9 cellular contexts compared by ENCODE assay signal in the genomic region with DNA sequence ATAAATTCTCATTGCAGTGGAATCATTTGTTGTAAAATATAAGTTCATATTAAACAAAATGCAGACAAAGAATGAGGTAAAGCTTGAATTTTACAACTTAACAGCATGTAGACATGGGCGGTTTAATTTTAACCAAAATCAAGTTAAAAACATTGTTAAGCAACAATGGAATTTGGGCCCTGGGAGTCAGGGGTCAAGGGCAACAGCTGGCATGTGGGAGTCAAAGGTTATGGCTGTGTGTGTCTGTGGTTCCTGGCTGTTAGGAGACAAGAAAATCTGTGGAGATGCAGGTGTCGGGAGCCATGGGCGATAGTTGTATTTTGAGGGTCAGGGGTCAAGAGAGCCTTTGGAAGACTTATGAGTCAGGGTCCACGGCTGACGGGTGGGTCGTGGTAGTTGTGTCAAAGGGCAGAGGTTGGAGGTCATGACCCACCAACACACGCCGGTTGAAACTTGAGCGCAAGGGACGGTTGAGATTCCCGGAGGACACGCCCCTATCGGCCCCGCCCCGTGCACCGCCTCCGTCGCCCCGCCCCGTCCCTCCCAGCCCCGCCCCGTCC. TPM values are rescaled to one million over a fixed set of nuclear protein-coding genes. Genes with fewer than 3 reads are reported as not detected.
DNase-seq lines count a peak whose midpoint lies in the region; ATAC-seq and TF ChIP-seq lines count a peak whose summit lies in the region.
"Had no signal": no experiment of that assay in that cellular context is flagged by ENCODE, and none has a peak within 500 bp of the region (broad histone marks: within the 10 kb centered on the region; RNA-seq: fewer than 3 reads in every experiment).

No MANE protein-coding gene starts in this region.

- peaks cover 0 to 20% of the 10 kb centered on the region in 2 donors for H3K9me3 ChIP-seq in right atrium auricular region

- peaks cover 22% of the 10 kb centered on the region for H3K9me3 Mint-ChIP-seq in GM23338
- H3K9me3 Mint-ChIP-seq in activated T-helper 2 cell treated with anti-CD3 and anti-CD28 coated beads, Interferon-gamma antibody, Interleukin-2, Interleukin-4, amounts not matched to agents 10 μg/mL and 5 μg/mL and 100 μg/mL, durations not matched to agents 14 hours and 24 hours and 36 hours, result peaks cover 27% of the 10 kb centered on the region
- peaks cover 27% of the 10 kb centered on the region for H3K9me3 Mint-ChIP-seq in activated CD4-positive, alpha-beta memory T cell treated with anti-CD3 and anti-CD28 coated beads, Interleukin-2, amount 10 ng/mL, durations not matched to agents 7 days and 5 days

- H3K79me2 ChIP-seq in GM23338 (replicated peaks; ENCODE audit: insufficient read depth), result peaks cover 38% of the 10 kb centered on the region

- H3K36me3 Mint-ChIP-seq in GM23338 (ENCODE audit: low read depth), result peaks cover 14% of the 10 kb centered on the region
- peaks cover 12% of the 10 kb centered on the region for H3K36me3 Mint-ChIP-seq in activated T-helper 2 cell treated with anti-CD3 and anti-CD28 coated beads, Interferon-gamma antibody, Interleukin-2, Interleukin-4, amounts not matched to agents 10 μg/mL and 5 μg/mL and 100 μg/mL, durations not matched to agents 14 hours and 24 hours and 36 hours (ENCODE audit: low read depth)
- H3K36me3 Mint-ChIP-seq in activated CD4-positive, alpha-beta memory T cell treated with anti-CD3 and anti-CD28 coated beads, Interleukin-2, amount 10 ng/mL, durations not matched to agents 7 days and 5 days (ENCODE audit: low read depth), result peaks cover 18% of the 10 kb centered on the region

- H3K4me1 Mint-ChIP-seq in GM23338, result peaks cover 26% of the 10 kb centered on the region
- peaks cover 3% of the 10 kb centered on the region for H3K4me1 Mint-ChIP-seq in activated T-helper 2 cell treated with anti-CD3 and anti-CD28 coated beads, Interferon-gamma antibody, Interleukin-2, Interleukin-4, amounts not matched to agents 10 μg/mL and 5 μg/mL and 100 μg/mL, durations not matched to agents 14 hours and 24 hours and 36 hours (ENCODE audit: low read depth)
- H3K4me1 Mint-ChIP-seq in activated CD4-positive, alpha-beta memory T cell treated with anti-CD3 and anti-CD28 coated beads, Interleukin-2, amount 10 ng/mL, durations not matched to agents 7 days and 5 days, result peaks cover 1% of the 10 kb centered on the region

- POLR2A ChIA-PET in activated CD4-positive, alpha-beta memory T cell treated with anti-CD3 and anti-CD28 coated beads, Interleukin-2, amount 10 ng/mL, durations not matched to agents 7 days and 5 days (lab: Charles Lee), result no interaction called here

- TF ChIP-seq CTCF in GM23338 (conservative IDR thresholded peaks at IDR 0.05; ENCODE audit: low read depth in 2 of 2), result no peak
- TF ChIP-seq CTCF in right atrium auricular region (IDR thresholded peaks at IDR 0.05), result no peak
- TF ChIP-seq CTCF in retinal pigment epithelial cell (conservative IDR thresholded peaks at IDR 0.05; ENCODE audit: low read depth, low read length), result no peak

- H3K4me2 ChIP-seq in GM23338, result no peak overlapping the region

- no peaks in the 10 kb centered on the region for H3K9me2 ChIP-seq in GM23338 (ENCODE audit: insufficient read depth)

- peaks cover 18% of the 10 kb centered on the region; the same call in 1 of the 2 replicates for H4K20me1 ChIP-seq in GM23338 (replicated peaks; ENCODE audit: insufficient read depth)

- ATAC-seq in GM23338 (no peak), HG03139 (IDR thresholded peaks at IDR 0.05; ENCODE audit: unreplicated experiment) (no peak)

- H3K4me3 ChIP-seq in GM23338 (no peak overlapping the region; the same call in 1 of the 2 replicates), right atrium auricular region (peak overlapping the region; percentile 42 to 62), retinal pigment epithelial cell (ENCODE audit: low read length) (peak overlapping the region; percentile 28)

- H3K36me3 ChIP-seq in GM23338 (ENCODE audit: insufficient read depth) (no peaks in the 10 kb centered on the region; the same call in 1 of the 2 replicates), right atrium auricular region (no peaks in the 10 kb centered on the region)

- H3K27ac Mint-ChIP-seq in GM23338, result peak overlapping the region; percentile 68
- H3K27ac Mint-ChIP-seq in activated T-helper 2 cell treated with anti-CD3 and anti-CD28 coated beads, Interferon-gamma antibody, Interleukin-2, Interleukin-4, amounts not matched to agents 10 μg/mL and 5 μg/mL and 100 μg/mL, durations not matched to agents 14 hours and 24 hours and 36 hours, result no peak overlapping the region
- no peak overlapping the region for H3K27ac Mint-ChIP-seq in activated CD4-positive, alpha-beta memory T cell treated with anti-CD3 and anti-CD28 coated beads, Interleukin-2, amount 10 ng/mL, durations not matched to agents 7 days and 5 days

- H3K27me3 Mint-ChIP-seq in GM23338 (ENCODE audit: insufficient read depth, low read depth, poor library complexity), result peaks cover 10% of the 10 kb centered on the region
- H3K27me3 Mint-ChIP-seq in activated T-helper 2 cell treated with anti-CD3 and anti-CD28 coated beads, Interferon-gamma antibody, Interleukin-2, Interleukin-4, amounts not matched to agents 10 μg/mL and 5 μg/mL and 100 μg/mL, durations not matched to agents 14 hours and 24 hours and 36 hours (ENCODE audit: low read depth), result peaks cover 28% of the 10 kb centered on the region
- peaks cover 24% of the 10 kb centered on the region for H3K27me3 Mint-ChIP-seq in activated CD4-positive, alpha-beta memory T cell treated with anti-CD3 and anti-CD28 coated beads, Interleukin-2, amount 10 ng/mL, durations not matched to agents 7 days and 5 days

- CTCF ChIA-PET in activated CD4-positive, alpha-beta memory T cell treated with anti-CD3 and anti-CD28 coated beads, Interleukin-2, amount 10 ng/mL, durations not matched to agents 7 days and 5 days (lab: Charles Lee), result no interaction called here

- H3K27ac ChIP-seq in GM23338 (ENCODE audit: low read depth), result no peak overlapping the region
- peak overlapping the region in 1 of 2 donors; percentile 31 for H3K27ac ChIP-seq in right atrium auricular region

- H3F3A ChIP-seq in GM23338 (replicated peaks; ENCODE audit: low read depth), result peaks cover 5% of the 10 kb centered on the region; the same call in 1 of the 2 replicates

- peaks cover 22% of the 10 kb centered on the region for H3K4me1 ChIP-seq in GM23338 (ENCODE audit: insufficient read depth)
- peaks cover 0 to 12% of the 10 kb centered on the region in 2 donors for H3K4me1 ChIP-seq in right atrium auricular region

- H3K4me3 Mint-ChIP-seq in GM23338, result peak overlapping the region; percentile 75
- H3K4me3 Mint-ChIP-seq in activated T-helper 2 cell treated with anti-CD3 and anti-CD28 coated beads, Interferon-gamma antibody, Interleukin-2, Interleukin-4, amounts not matched to agents 10 μg/mL and 5 μg/mL and 100 μg/mL, durations not matched to agents 14 hours and 24 hours and 36 hours (ENCODE audit: low read depth), result peak overlapping the region; percentile 5
- H3K4me3 Mint-ChIP-seq in activated CD4-positive, alpha-beta memory T cell treated with anti-CD3 and anti-CD28 coated beads, Interleukin-2, amount 10 ng/mL, durations not matched to agents 7 days and 5 days, result no peak overlapping the region

- intact Hi-C loops in activated T-helper 2 cell treated with anti-CD3 and anti-CD28 coated beads, Interferon-gamma antibody, Interleukin-2, Interleukin-4, amounts not matched to agents 10 μg/mL and 5 μg/mL and 100 μg/mL, durations not matched to agents 14 hours and 24 hours and 36 hours (cut with micrococcal nuclease), result no loop called here

- H3K27me3 ChIP-seq in GM23338 (ENCODE audit: insufficient read depth) (peaks cover 11% of the 10 kb centered on the region), right atrium auricular region (no peaks in the 10 kb centered on the region)

- DNase-seq in GM23338 (ENCODE audit: low spot score) (no peak), right atrium auricular region (ENCODE audit: low spot score) (no peak), retinal pigment epithelial cell (ENCODE audit: low read depth) (no peak), dermis blood vessel endothelial cell (no peak)
- DNase-seq in activated T-helper 2 cell treated with anti-CD3 and anti-CD28 coated beads, Interferon-gamma antibody, Interleukin-2, Interleukin-4, amounts not matched to agents 10 μg/mL and 5 μg/mL and 100 μg/mL, durations not matched to agents 14 hours and 24 hours and 36 hours (ENCODE audit: low spot score), result no peak
- no peak for DNase-seq in activated CD4-positive, alpha-beta memory T cell treated with anti-CD3 and anti-CD28 coated beads, Interleukin-2, amount 10 ng/mL, durations not matched to agents 7 days and 5 days
- no peak for DNase-seq in activated naive CD4-positive, alpha-beta T cell treated with Interleukin-2 at 50 U/mL for 16 hours
- DNase-seq: hippocampal formation had no signal

- H2AFZ ChIP-seq in GM23338, result peak overlapping the region; percentile 94; the same call in 1 of the 2 replicates

TF ChIP-seq in GM23338, 12 proteins besides CTCF, POLR2A, EP300 and RAD21 (continues in another document):
- TF ChIP-seq CREB1 (CRISPR knock-in tag; IDR thresholded peaks at IDR 0.05; ENCODE audit: low read depth) (no peak), ZNF114 (CRISPR knock-in tag; IDR thresholded peaks at IDR 0.05) (no peak), EZH2phosphoT487 (IDR thresholded peaks at IDR 0.05; ENCODE audit: unreplicated experiment) (no peak)

RNA-seq across cellular contexts. Expression of a gene that starts 0.4 kb away (rescaled TPM):
- total RNA-seq in GM23338 (2014; rRNA removed; shearing (Covaris generic)), result 53.1 and 92.5 TPM in 2 replicates
- polyA plus RNA-seq in GM23338 (2016; fragmentation: Nextera tagmentation; extraction: Ambion mirVana), result 33.7 and 43.8 TPM in 2 replicates
- not detected in 2 replicates for total RNA-seq in activated T-helper 2 cell treated with anti-CD3 and anti-CD28 coated beads, Interferon-gamma antibody, Interleukin-2, Interleukin-4, amounts not matched to agents 10 μg/mL and 5 μg/mL and 100 μg/mL, durations not matched to agents 14 hours and 24 hours and 36 hours
- 1 to 10 TPM; 1.4 to 3.6 TPM for total RNA-seq in right atrium auricular region
- not detected for total RNA-seq in activated CD4-positive, alpha-beta memory T cell treated with anti-CD3 and anti-CD28 coated beads, Interleukin-2, amount 10 ng/mL, durations not matched to agents 7 days and 5 days
- 8.7 and 16.3 TPM in 2 replicates for total RNA-seq in dermis blood vessel endothelial cell
